In genomic region chr2:154243685-154244084, GRCh38 we compare ENCODE assay signal across 23 cellular contexts.
"Had no signal": no experiment of that assay in that cellular context is flagged by ENCODE, and none has a peak within 500 bp of the region (broad histone marks: within the 10 kb centered on the region; RNA-seq: fewer than 3 reads in every experiment).

No MANE protein-coding gene starts in this region.

- H3K79me2 ChIP-seq: hepatocyte had no signal

- H3K4me1 ChIP-seq: colonic mucosa, esophagus squamous epithelium, gastroesophageal sphincter, heart left ventricle, left lung, lower lobe of right lung had no signal

- H3K4me2 ChIP-seq: hepatocyte had no signal

- H3K27me3 Mint-ChIP-seq: dendritic cell treated with granulocyte-macrophage colony-stimulating factor and Interleukin-4, amounts not matched to agents 40 ng/mL and 50 ng/mL, for 4 days; effector memory CD8-positive, alpha-beta T cell; naive B cell had no signal

- H3K4me1 Mint-ChIP-seq: endodermal cell, immature natural killer cell, naive B cell had no signal

- H3K4me3 Mint-ChIP-seq: dendritic cell treated with granulocyte-macrophage colony-stimulating factor and Interleukin-4, amounts not matched to agents 40 ng/mL and 50 ng/mL, for 4 days; effector memory CD8-positive, alpha-beta T cell; endodermal cell; immature natural killer cell; mesothelial cell of epicardium; naive B cell had no signal

- H3K27ac Mint-ChIP-seq: dendritic cell treated with granulocyte-macrophage colony-stimulating factor and Interleukin-4, amounts not matched to agents 40 ng/mL and 50 ng/mL, for 4 days; effector memory CD8-positive, alpha-beta T cell; endodermal cell; immature natural killer cell; naive B cell had no signal

- H3K36me3 Mint-ChIP-seq: immature natural killer cell, mesothelial cell of epicardium, naive B cell had no signal

- H3K4me3 ChIP-seq: colonic mucosa, esophagus squamous epithelium, gastroesophageal sphincter, heart left ventricle, hepatocyte, left lung, lower lobe of right lung, mucosa of descending colon had no signal

- DNase-seq: colonic mucosa; cortex of kidney; effector CD8-positive, alpha-beta T cell; effector memory CD8-positive, alpha-beta T cell; endodermal cell; erythroblast; esophagus squamous epithelium; foreskin fibroblast; heart left ventricle; hypothalamus; immature natural killer cell; left cardiac atrium; left lung; left ventricle myocardium superior; lower lobe of right lung; mesenchymal stem cell; mucosa of descending colon; naive B cell had no signal

- H3K9me3 ChIP-seq: colonic mucosa, esophagus squamous epithelium, gastroesophageal sphincter, left lung, lower lobe of right lung, mucosa of descending colon had no signal

- H3K36me3 ChIP-seq: colonic mucosa, esophagus squamous epithelium, gastroesophageal sphincter, heart left ventricle, left lung, lower lobe of right lung had no signal

- H3K27ac ChIP-seq: colonic mucosa, epithelial cell of prostate, esophagus squamous epithelium, gastroesophageal sphincter, heart left ventricle, hepatocyte, left lung, lower lobe of right lung had no signal

- H2AFZ ChIP-seq: hepatocyte had no signal

- H3K9me3 Mint-ChIP-seq: endodermal cell had no signal

- H3K27me3 ChIP-seq: colonic mucosa, esophagus squamous epithelium, gastroesophageal sphincter, heart left ventricle, hepatocyte, left lung had no signal
